Comparison of ENCODE assay signal across 1 cellular context in the genomic region with DNA sequence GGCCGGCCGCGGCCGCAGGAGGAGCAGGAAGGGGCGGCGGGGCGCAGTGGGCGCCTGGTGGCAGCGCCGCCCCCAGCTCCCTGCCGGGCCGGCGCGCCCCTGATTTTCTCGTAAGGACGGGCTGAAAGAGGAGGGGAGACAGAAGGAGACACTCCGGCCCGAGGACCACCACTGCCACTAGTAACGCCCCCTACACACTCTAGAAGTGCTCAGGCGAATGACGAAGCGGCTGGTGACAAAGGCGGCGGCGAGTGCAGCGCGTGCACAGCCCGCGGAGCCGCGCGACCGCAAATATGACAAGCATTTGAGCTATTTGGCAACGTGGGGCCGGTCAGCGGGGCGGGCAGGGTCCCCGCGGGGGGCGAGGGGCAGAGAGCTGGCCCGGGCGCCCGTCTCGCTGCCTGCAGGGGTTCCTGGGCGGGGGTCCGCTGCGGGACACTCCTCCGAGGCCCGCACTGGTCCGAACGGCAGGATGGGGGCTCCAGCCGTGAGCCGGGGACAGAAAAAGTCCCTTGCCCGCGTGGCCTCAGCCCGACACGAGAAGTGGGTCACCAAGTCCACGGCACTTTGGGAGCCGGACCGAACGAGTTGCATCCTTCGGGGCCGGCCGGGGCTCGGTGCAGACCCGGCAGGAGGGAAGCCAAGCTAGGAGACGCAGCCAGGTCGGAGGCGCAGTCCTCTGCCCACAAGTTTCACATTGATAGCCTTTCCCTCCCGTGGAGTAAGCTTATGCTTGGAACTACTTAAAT.
TF ChIP-seq lines count a peak whose summit lies in the region.

No MANE protein-coding gene starts in this region.

TF ChIP-seq in K562, 482 proteins besides CTCF, POLR2A, EP300 and RAD21 (continued from another document and continues in another):
- TF ChIP-seq, protein P1, sequence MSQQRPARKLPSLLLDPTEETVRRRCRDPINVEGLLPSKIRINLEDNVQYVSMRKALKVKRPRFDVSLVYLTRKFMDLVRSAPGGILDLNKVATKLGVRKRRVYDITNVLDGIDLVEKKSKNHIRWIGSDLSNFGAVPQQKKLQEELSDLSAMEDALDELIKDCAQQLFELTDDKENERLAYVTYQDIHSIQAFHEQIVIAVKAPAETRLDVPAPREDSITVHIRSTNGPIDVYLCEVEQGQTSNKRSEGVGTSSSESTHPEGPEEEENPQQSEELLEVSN (IDR thresholded peaks at IDR 0.05; ENCODE audit: borderline replicate concordance in 1 of 2, extremely low read depth in 1 of 2, insufficient read depth in 1 of 2, insufficient read length in 1 of 2, low read depth in 1 of 2, low read length in 1 of 2, poor library complexity in 1 of 2, severe bottlenecking in 1 of 2) = peak in 1 of 2 experiments; percentile 79
- no peak for TF ChIP-seq ZEB2 (IDR thresholded peaks at IDR 0.05)
- no peak; the same call in 1 of the 2 replicates for TF ChIP-seq NR1H2 (CRISPR knock-in tag; IDR thresholded peaks at IDR 0.05)
- TF ChIP-seq, protein P2, sequence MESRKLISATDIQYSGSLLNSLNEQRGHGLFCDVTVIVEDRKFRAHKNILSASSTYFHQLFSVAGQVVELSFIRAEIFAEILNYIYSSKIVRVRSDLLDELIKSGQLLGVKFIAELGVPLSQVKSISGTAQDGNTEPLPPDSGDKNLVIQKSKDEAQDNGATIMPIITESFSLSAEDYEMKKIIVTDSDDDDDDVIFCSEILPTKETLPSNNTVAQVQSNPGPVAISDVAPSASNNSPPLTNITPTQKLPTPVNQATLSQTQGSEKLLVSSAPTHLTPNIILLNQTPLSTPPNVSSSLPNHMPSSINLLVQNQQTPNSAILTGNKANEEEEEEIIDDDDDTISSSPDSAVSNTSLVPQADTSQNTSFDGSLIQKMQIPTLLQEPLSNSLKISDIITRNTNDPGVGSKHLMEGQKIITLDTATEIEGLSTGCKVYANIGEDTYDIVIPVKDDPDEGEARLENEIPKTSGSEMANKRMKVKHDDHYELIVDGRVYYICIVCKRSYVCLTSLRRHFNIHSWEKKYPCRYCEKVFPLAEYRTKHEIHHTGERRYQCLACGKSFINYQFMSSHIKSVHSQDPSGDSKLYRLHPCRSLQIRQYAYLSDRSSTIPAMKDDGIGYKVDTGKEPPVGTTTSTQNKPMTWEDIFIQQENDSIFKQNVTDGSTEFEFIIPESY (CRISPR knock-in tag; IDR thresholded peaks at IDR 0.05) = no peak
- TF ChIP-seq CGGBP1 (CRISPR knock-in tag; IDR thresholded peaks at IDR 0.05) = peak; percentile 73
- TF ChIP-seq ZNF780A (CRISPR knock-in tag; IDR thresholded peaks at IDR 0.05) = no peak
- TF ChIP-seq SMAD1 (IDR thresholded peaks at IDR 0.05; ENCODE audit: low read depth, low read length, partially characterized antibody) = peak; percentile 9
- TF ChIP-seq, protein P3, sequence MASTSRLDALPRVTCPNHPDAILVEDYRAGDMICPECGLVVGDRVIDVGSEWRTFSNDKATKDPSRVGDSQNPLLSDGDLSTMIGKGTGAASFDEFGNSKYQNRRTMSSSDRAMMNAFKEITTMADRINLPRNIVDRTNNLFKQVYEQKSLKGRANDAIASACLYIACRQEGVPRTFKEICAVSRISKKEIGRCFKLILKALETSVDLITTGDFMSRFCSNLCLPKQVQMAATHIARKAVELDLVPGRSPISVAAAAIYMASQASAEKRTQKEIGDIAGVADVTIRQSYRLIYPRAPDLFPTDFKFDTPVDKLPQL (IDR thresholded peaks at IDR 0.05; ENCODE audit: extremely low read depth, insufficient read length) = no peak
- TF ChIP-seq STAT5A (IDR thresholded peaks at IDR 0.05; ENCODE audit: borderline replicate concordance, low read length) = no peak
- no peak for TF ChIP-seq GABPB2 (CRISPR knock-in tag; conservative IDR thresholded peaks at IDR 0.05)
- no peak for TF ChIP-seq MTA3 (IDR thresholded peaks at IDR 0.05; ENCODE audit: borderline replicate concordance)
- TF ChIP-seq HDAC3 (IDR thresholded peaks at IDR 0.05; ENCODE audit: borderline replicate concordance, partially characterized antibody) = no peak
- TF ChIP-seq PML (IDR thresholded peaks at IDR 0.05; ENCODE audit: low read length) = no peak; the same call in 1 of the 2 replicates
- no peak for TF ChIP-seq ZNF384 (IDR thresholded peaks at IDR 0.05; ENCODE audit: low read depth, low read length)
- TF ChIP-seq CCAR2 (IDR thresholded peaks at IDR 0.05; ENCODE audit: low read depth, low read length) = no peak
- TF ChIP-seq CHD1 (IDR thresholded peaks at IDR 0.05; ENCODE audit: low read length) = no peak
- no peak for TF ChIP-seq FOXM1 (IDR thresholded peaks at IDR 0.05; ENCODE audit: low read depth)
- TF ChIP-seq FOXM1 (CRISPR knock-in tag; IDR thresholded peaks at IDR 0.05; ENCODE audit: low read depth) = 0 out of 2 replicates have a peak, but pooled peaks have one; percentile 52
- no peak for TF ChIP-seq MCM5 (IDR thresholded peaks at IDR 0.05; ENCODE audit: low read depth)
- no peak for TF ChIP-seq ZNF124 (CRISPR knock-in tag; IDR thresholded peaks at IDR 0.05)
- TF ChIP-seq EWSR1 (IDR thresholded peaks at IDR 0.05; ENCODE audit: borderline replicate concordance, low read depth, partially characterized antibody) = no peak
- TF ChIP-seq EP400 (IDR thresholded peaks at IDR 0.05) = 0 out of 2 replicates have a peak, but pooled peaks have one; percentile 39
- no peak; the same call in 1 of the 2 replicates for TF ChIP-seq ZNF395 (CRISPR knock-in tag; IDR thresholded peaks at IDR 0.05)
- no peak for TF ChIP-seq TFAM (CRISPR knock-in tag; conservative IDR thresholded peaks at IDR 0.05)
- no peak for TF ChIP-seq ZKSCAN8 (CRISPR knock-in tag; IDR thresholded peaks at IDR 0.05)
- TF ChIP-seq ERF (CRISPR knock-in tag; IDR thresholded peaks at IDR 0.05) = no peak
- no peak for TF ChIP-seq KLF16 (IDR thresholded peaks at IDR 0.05)
- TF ChIP-seq ZNF695 (CRISPR knock-in tag; IDR thresholded peaks at IDR 0.05) = no peak
- no peak for TF ChIP-seq RFX1 (IDR thresholded peaks at IDR 0.05)
- no peak for TF ChIP-seq ZSCAN32 (CRISPR knock-in tag; IDR thresholded peaks at IDR 0.05)
- TF ChIP-seq KAT2B (IDR thresholded peaks at IDR 0.05; ENCODE audit: low read depth, low read length) = no peak
- TF ChIP-seq MECOM (CRISPR knock-in tag; IDR thresholded peaks at IDR 0.05) = no peak
- 0 out of 2 replicates have a peak, but pooled peaks have one; percentile 7 for TF ChIP-seq BCOR (IDR thresholded peaks at IDR 0.05)
- no peak for TF ChIP-seq TSHZ1 (CRISPR knock-in tag; IDR thresholded peaks at IDR 0.05)
- TF ChIP-seq LCOR (CRISPR knock-in tag; IDR thresholded peaks at IDR 0.05) = 0 out of 2 replicates have a peak, but pooled peaks have one; percentile 22
- TF ChIP-seq, protein P4, sequence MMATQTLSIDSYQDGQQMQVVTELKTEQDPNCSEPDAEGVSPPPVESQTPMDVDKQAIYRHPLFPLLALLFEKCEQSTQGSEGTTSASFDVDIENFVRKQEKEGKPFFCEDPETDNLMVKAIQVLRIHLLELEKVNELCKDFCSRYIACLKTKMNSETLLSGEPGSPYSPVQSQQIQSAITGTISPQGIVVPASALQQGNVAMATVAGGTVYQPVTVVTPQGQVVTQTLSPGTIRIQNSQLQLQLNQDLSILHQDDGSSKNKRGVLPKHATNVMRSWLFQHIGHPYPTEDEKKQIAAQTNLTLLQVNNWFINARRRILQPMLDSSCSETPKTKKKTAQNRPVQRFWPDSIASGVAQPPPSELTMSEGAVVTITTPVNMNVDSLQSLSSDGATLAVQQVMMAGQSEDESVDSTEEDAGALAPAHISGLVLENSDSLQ (IDR thresholded peaks at IDR 0.05) = no peak
- TF ChIP-seq HDAC1 (IDR thresholded peaks at IDR 0.05) = peak in 1 of 2 experiments; percentile 28; a peak in 1 of 4 replicates
- TF ChIP-seq, protein P5, sequence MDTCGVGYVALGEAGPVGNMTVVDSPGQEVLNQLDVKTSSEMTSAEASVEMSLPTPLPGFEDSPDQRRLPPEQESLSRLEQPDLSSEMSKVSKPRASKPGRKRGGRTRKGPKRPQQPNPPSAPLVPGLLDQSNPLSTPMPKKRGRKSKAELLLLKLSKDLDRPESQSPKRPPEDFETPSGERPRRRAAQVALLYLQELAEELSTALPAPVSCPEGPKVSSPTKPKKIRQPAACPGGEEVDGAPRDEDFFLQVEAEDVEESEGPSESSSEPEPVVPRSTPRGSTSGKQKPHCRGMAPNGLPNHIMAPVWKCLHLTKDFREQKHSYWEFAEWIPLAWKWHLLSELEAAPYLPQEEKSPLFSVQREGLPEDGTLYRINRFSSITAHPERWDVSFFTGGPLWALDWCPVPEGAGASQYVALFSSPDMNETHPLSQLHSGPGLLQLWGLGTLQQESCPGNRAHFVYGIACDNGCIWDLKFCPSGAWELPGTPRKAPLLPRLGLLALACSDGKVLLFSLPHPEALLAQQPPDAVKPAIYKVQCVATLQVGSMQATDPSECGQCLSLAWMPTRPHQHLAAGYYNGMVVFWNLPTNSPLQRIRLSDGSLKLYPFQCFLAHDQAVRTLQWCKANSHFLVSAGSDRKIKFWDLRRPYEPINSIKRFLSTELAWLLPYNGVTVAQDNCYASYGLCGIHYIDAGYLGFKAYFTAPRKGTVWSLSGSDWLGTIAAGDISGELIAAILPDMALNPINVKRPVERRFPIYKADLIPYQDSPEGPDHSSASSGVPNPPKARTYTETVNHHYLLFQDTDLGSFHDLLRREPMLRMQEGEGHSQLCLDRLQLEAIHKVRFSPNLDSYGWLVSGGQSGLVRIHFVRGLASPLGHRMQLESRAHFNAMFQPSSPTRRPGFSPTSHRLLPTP (IDR thresholded peaks at IDR 0.05; ENCODE audit: borderline replicate concordance, extremely low read depth, insufficient read length) = no peak
- peak; percentile 71 for TF ChIP-seq KAT7 (CRISPR knock-in tag; IDR thresholded peaks at IDR 0.05; ENCODE audit: borderline replicate concordance)
- no peak for TF ChIP-seq GTF2E2 (tag; IDR thresholded peaks at IDR 0.05)
- 0 out of 2 replicates have a peak, but pooled peaks have one; percentile 64 for TF ChIP-seq ZBTB1 (CRISPR knock-in tag; IDR thresholded peaks at IDR 0.05; ENCODE audit: borderline replicate concordance, low read depth)
- no peak for TF ChIP-seq ILF3 (IDR thresholded peaks at IDR 0.05; ENCODE audit: borderline replicate concordance)
- 0 out of 2 replicates have a peak, but pooled peaks have one; percentile 14 for TF ChIP-seq ZNF57 (CRISPR knock-in tag; IDR thresholded peaks at IDR 0.05)
- no peak for TF ChIP-seq ESRRB (CRISPR knock-in tag; IDR thresholded peaks at IDR 0.05; ENCODE audit: borderline replicate concordance)
- no peak for TF ChIP-seq ZNF707 (CRISPR knock-in tag; conservative IDR thresholded peaks at IDR 0.05)
- TF ChIP-seq CTBP1 (IDR thresholded peaks at IDR 0.05; ENCODE audit: borderline replicate concordance) = peak; percentile 51; the same call in 1 of the 2 replicates
- no peak for TF ChIP-seq FOS (IDR thresholded peaks at IDR 0.05; ENCODE audit: extremely low read depth, insufficient read length)
- TF ChIP-seq E2F1 (CRISPR knock-in tag; IDR thresholded peaks at IDR 0.05) = no peak
- TF ChIP-seq SPI1 (IDR thresholded peaks at IDR 0.05; ENCODE audit: borderline replicate concordance, low read depth, low read length) = no peak
- TF ChIP-seq CC2D1A (IDR thresholded peaks at IDR 0.05) = no peak
- TF ChIP-seq PRMT5 (CRISPR knock-in tag; IDR thresholded peaks at IDR 0.05) = no peak
- peak; percentile 67; the same call in 1 of the 2 replicates for TF ChIP-seq POLR2AphosphoS5 (IDR thresholded peaks at IDR 0.05; ENCODE audit: control insufficient read depth, insufficient read depth, low read depth, low read length)
- TF ChIP-seq EHMT2 (IDR thresholded peaks at IDR 0.05) = no peak
- no peak for TF ChIP-seq POU5F1 (IDR thresholded peaks at IDR 0.05; ENCODE audit: borderline replicate concordance, low read depth, low read length, partially characterized antibody)
- TF ChIP-seq RBBP5 (IDR thresholded peaks at IDR 0.05; ENCODE audit: borderline replicate concordance, insufficient read depth, low read length, poor library complexity, severe bottlenecking) = peak; percentile 46
- TF ChIP-seq NR2C2 (CRISPR knock-in tag; IDR thresholded peaks at IDR 0.05) = no peak
- TF ChIP-seq NR2C2 (tag; IDR thresholded peaks at IDR 0.05) = no peak
